ENCODE assay signal across 2 cellular contexts in the genomic region with DNA sequence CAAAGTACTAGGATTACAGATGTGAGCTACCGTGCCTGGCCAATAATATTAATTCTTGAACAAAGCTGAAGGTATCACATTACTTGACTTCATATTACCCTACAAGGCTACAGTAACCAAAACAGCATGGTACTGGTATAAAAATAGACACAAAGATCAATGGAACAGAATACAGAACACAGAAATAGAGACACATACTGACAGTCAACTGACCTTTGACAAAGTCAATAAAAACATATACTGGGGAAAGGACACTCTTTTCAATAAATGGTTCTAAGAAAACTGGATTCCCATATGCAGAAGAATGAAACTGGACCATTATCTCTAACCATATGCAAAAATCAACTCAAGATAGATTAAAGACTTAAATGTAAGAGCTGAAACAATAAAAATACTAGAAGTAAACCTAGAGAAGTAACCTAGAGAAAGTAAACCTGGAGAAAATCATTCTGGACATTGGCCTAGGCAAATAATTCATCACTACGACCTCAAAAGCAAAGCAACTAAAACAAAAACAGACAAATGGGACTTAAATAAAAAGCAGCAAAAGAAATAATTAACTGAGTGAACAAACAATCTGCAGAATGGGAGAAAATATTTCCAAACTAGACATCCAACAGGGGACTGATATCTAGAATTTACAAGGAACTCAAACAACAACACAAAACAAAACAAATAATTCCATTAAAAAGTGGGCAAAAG.
TF ChIP-seq lines count a peak whose summit lies in the region.

No MANE protein-coding gene starts in this region.

TF ChIP-seq in GM12878, 131 proteins besides CTCF, POLR2A, EP300 and RAD21 (continued from another document):
- TF ChIP-seq NR2C2 (IDR thresholded peaks at IDR 0.05; ENCODE audit: borderline replicate concordance, control insufficient read depth, insufficient read length, low read depth) = no peak
- no peak for TF ChIP-seq MEF2A (IDR thresholded peaks at IDR 0.05; ENCODE audit: insufficient read depth, low read depth, low read length)
- TF ChIP-seq BRCA1 (IDR thresholded peaks at IDR 0.05; ENCODE audit: low read depth, low read length) = no peak
- no peak for TF ChIP-seq FOXK2 (IDR thresholded peaks at IDR 0.05)
- TF ChIP-seq SIN3A (IDR thresholded peaks at IDR 0.05; ENCODE audit: low read depth, low read length) = no peak
- TF ChIP-seq, protein P1, sequence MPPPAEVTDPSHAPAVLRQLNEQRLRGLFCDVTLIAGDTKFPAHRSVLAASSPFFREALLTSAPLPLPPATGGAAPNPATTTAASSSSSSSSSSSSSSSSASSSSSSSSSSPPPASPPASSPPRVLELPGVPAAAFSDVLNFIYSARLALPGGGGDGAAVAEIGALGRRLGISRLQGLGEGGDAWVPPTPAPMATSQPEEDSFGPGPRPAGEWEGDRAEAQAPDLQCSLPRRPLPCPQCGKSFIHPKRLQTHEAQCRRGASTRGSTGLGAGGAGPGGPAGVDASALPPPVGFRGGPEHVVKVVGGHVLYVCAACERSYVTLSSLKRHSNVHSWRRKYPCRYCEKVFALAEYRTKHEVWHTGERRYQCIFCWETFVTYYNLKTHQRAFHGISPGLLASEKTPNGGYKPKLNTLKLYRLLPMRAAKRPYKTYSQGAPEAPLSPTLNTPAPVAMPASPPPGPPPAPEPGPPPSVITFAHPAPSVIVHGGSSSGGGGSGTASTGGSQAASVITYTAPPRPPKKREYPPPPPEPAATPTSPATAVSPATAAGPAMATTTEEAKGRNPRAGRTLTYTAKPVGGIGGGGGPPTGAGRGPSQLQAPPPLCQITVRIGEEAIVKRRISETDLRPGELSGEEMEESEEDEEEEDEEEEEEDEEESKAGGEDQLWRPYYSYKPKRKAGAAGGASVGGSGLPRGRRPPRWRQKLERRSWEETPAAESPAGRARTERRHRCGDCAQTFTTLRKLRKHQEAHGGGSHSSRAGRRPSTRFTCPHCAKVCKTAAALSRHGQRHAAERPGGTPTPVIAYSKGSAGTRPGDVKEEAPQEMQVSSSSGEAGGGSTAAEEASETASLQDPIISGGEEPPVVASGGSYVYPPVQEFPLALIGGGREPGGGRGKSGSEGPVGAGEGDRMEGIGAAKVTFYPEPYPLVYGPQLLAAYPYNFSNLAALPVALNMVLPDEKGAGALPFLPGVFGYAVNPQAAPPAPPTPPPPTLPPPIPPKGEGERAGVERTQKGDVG (CRISPR knock-in tag; IDR thresholded peaks at IDR 0.05) = no peak
- TF ChIP-seq ZNF384 (IDR thresholded peaks at IDR 0.05; ENCODE audit: borderline replicate concordance, low read depth, low read length) = no peak
- no peak for TF ChIP-seq MYB (IDR thresholded peaks at IDR 0.05; ENCODE audit: borderline replicate concordance, low read depth, low read length)
- TF ChIP-seq LARP7 (IDR thresholded peaks at IDR 0.05) = no peak
- no peak for TF ChIP-seq ZNF274 (IDR thresholded peaks at IDR 0.05; ENCODE audit: insufficient read depth, insufficient read length)
- no peak for TF ChIP-seq RUNX3 (IDR thresholded peaks at IDR 0.05; ENCODE audit: low read length)
- TF ChIP-seq ZZZ3 (IDR thresholded peaks at IDR 0.05; ENCODE audit: control insufficient read depth, insufficient read length, low read depth) = no peak
- TF ChIP-seq RAD51 (IDR thresholded peaks at IDR 0.05) = no peak
- no peak for TF ChIP-seq NFYA (IDR thresholded peaks at IDR 0.05; ENCODE audit: borderline replicate concordance, low read depth, low read length)
- TF ChIP-seq POLR2AphosphoS2 (IDR thresholded peaks at IDR 0.05; ENCODE audit: low read depth, low read length) = no peak

TF ChIP-seq in HepG2, 621 proteins besides CTCF, POLR2A, EP300 and RAD21 (continued from another document and continues in another):
- TF ChIP-seq, protein P2, sequence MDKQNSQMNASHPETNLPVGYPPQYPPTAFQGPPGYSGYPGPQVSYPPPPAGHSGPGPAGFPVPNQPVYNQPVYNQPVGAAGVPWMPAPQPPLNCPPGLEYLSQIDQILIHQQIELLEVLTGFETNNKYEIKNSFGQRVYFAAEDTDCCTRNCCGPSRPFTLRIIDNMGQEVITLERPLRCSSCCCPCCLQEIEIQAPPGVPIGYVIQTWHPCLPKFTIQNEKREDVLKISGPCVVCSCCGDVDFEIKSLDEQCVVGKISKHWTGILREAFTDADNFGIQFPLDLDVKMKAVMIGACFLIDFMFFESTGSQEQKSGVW (CRISPR knock-in tag; IDR thresholded peaks at IDR 0.05; ENCODE audit: borderline replicate concordance) = no peak
- TF ChIP-seq, protein P3, sequence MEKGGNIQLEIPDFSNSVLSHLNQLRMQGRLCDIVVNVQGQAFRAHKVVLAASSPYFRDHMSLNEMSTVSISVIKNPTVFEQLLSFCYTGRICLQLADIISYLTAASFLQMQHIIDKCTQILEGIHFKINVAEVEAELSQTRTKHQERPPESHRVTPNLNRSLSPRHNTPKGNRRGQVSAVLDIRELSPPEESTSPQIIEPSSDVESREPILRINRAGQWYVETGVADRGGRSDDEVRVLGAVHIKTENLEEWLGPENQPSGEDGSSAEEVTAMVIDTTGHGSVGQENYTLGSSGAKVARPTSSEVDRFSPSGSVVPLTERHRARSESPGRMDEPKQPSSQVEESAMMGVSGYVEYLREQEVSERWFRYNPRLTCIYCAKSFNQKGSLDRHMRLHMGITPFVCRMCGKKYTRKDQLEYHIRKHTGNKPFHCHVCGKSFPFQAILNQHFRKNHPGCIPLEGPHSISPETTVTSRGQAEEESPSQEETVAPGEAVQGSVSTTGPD (CRISPR knock-in tag; IDR thresholded peaks at IDR 0.05) = no peak
- TF ChIP-seq, protein P4, sequence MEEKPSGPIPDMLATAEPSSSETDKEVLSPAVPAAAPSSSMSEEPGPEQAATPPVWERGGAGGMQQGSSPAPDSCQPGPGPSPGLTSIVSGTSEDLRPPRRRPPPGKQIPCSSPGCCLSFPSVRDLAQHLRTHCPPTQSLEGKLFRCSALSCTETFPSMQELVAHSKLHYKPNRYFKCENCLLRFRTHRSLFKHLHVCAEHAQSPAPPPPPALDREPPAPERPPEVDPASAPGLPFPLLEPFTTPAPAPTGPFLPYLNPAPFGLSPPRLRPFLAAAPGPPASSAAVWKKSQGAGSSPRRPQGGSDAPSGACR (CRISPR knock-in tag; IDR thresholded peaks at IDR 0.05) = no peak
- TF ChIP-seq ZNF589 (CRISPR knock-in tag; conservative IDR thresholded peaks at IDR 0.05) = no peak
- TF ChIP-seq NFE2L1 (CRISPR knock-in tag; IDR thresholded peaks at IDR 0.05; ENCODE audit: borderline replicate concordance) = no peak
- peak; percentile 36; the same call in 1 of the 2 replicates for TF ChIP-seq BCL6 (CRISPR knock-in tag; IDR thresholded peaks at IDR 0.05)
- no peak for TF ChIP-seq ZFX (CRISPR knock-in tag; IDR thresholded peaks at IDR 0.05; ENCODE audit: low read depth)
- TF ChIP-seq RFXAP (CRISPR knock-in tag; IDR thresholded peaks at IDR 0.05; ENCODE audit: borderline replicate concordance) = no peak
- TF ChIP-seq ZNF629 (CRISPR knock-in tag; conservative IDR thresholded peaks at IDR 0.05) = no peak
- TF ChIP-seq FOSL2 (CRISPR knock-in tag; IDR thresholded peaks at IDR 0.05) = no peak
- TF ChIP-seq ZNF577 (CRISPR knock-in tag; IDR thresholded peaks at IDR 0.05; ENCODE audit: borderline replicate concordance, low read depth) = no peak
- no peak for TF ChIP-seq FOXP1 (IDR thresholded peaks at IDR 0.05)
- 0 out of 2 replicates have a peak, but pooled peaks have one; percentile 47 for TF ChIP-seq FOXP1 (CRISPR knock-in tag; IDR thresholded peaks at IDR 0.05)
- TF ChIP-seq ZNF780A (CRISPR knock-in tag; IDR thresholded peaks at IDR 0.05) = no peak
- TF ChIP-seq FOXK1 (CRISPR knock-in tag; IDR thresholded peaks at IDR 0.05; ENCODE audit: borderline replicate concordance, low read depth) = 0 out of 2 replicates have a peak, but pooled peaks have one; percentile 18
- peak; percentile 98 for TF ChIP-seq MEF2D (CRISPR knock-in tag; IDR thresholded peaks at IDR 0.05)
- TF ChIP-seq ZNF260 (CRISPR knock-in tag; IDR thresholded peaks at IDR 0.05; ENCODE audit: borderline replicate concordance, low read depth) = no peak
- TF ChIP-seq, protein P5, sequence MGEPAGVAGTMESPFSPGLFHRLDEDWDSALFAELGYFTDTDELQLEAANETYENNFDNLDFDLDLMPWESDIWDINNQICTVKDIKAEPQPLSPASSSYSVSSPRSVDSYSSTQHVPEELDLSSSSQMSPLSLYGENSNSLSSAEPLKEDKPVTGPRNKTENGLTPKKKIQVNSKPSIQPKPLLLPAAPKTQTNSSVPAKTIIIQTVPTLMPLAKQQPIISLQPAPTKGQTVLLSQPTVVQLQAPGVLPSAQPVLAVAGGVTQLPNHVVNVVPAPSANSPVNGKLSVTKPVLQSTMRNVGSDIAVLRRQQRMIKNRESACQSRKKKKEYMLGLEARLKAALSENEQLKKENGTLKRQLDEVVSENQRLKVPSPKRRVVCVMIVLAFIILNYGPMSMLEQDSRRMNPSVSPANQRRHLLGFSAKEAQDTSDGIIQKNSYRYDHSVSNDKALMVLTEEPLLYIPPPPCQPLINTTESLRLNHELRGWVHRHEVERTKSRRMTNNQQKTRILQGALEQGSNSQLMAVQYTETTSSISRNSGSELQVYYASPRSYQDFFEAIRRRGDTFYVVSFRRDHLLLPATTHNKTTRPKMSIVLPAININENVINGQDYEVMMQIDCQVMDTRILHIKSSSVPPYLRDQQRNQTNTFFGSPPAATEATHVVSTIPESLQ (CRISPR knock-in tag; conservative IDR thresholded peaks at IDR 0.05) = no peak
- TF ChIP-seq ZNF567 (CRISPR knock-in tag; IDR thresholded peaks at IDR 0.05; ENCODE audit: borderline replicate concordance) = no peak
- TF ChIP-seq ZNF605 (CRISPR knock-in tag; IDR thresholded peaks at IDR 0.05) = no peak
- TF ChIP-seq REXO4 (CRISPR knock-in tag; IDR thresholded peaks at IDR 0.05; ENCODE audit: borderline replicate concordance) = no peak
- peak; percentile 41; the same call in 1 of the 2 replicates for TF ChIP-seq RARA (CRISPR knock-in tag; IDR thresholded peaks at IDR 0.05)
- no peak for TF ChIP-seq JUN (CRISPR knock-in tag; IDR thresholded peaks at IDR 0.05)
- TF ChIP-seq, protein P6, sequence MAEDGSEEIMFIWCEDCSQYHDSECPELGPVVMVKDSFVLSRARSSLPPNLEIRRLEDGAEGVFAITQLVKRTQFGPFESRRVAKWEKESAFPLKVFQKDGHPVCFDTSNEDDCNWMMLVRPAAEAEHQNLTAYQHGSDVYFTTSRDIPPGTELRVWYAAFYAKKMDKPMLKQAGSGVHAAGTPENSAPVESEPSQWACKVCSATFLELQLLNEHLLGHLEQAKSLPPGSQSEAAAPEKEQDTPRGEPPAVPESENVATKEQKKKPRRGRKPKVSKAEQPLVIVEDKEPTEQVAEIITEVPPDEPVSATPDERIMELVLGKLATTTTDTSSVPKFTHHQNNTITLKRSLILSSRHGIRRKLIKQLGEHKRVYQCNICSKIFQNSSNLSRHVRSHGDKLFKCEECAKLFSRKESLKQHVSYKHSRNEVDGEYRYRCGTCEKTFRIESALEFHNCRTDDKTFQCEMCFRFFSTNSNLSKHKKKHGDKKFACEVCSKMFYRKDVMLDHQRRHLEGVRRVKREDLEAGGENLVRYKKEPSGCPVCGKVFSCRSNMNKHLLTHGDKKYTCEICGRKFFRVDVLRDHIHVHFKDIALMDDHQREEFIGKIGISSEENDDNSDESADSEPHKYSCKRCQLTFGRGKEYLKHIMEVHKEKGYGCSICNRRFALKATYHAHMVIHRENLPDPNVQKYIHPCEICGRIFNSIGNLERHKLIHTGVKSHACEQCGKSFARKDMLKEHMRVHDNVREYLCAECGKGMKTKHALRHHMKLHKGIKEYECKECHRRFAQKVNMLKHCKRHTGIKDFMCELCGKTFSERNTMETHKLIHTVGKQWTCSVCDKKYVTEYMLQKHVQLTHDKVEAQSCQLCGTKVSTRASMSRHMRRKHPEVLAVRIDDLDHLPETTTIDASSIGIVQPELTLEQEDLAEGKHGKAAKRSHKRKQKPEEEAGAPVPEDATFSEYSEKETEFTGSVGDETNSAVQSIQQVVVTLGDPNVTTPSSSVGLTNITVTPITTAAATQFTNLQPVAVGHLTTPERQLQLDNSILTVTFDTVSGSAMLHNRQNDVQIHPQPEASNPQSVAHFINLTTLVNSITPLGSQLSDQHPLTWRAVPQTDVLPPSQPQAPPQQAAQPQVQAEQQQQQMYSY (CRISPR knock-in tag; IDR thresholded peaks at IDR 0.05) = no peak
- no peak for TF ChIP-seq EEA1 (CRISPR knock-in tag; IDR thresholded peaks at IDR 0.05; ENCODE audit: borderline replicate concordance)
- TF ChIP-seq U2AF1 (optimal IDR thresholded peaks at IDR 0.05; ENCODE audit: low read depth, low read length) = no peak
- no peak for TF ChIP-seq NPAS2 (CRISPR knock-in tag; IDR thresholded peaks at IDR 0.05; ENCODE audit: borderline replicate concordance)
- TF ChIP-seq, protein P7, sequence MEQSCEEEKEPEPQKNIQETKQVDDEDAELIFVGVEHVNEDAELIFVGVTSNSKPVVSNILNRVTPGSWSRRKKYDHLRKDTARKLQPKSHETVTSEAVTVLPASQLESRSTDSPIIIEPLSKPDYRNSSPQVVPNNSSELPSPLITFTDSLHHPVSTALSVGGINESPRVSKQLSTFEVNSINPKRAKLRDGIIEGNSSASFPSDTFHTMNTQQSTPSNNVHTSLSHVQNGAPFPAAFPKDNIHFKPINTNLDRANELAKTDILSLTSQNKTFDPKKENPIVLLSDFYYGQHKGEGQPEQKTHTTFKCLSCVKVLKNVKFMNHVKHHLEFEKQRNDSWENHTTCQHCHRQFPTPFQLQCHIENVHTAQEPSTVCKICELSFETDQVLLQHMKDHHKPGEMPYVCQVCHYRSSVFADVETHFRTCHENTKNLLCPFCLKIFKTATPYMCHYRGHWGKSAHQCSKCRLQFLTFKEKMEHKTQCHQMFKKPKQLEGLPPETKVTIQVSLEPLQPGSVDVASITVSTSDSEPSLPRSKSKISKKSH (CRISPR knock-in tag; IDR thresholded peaks at IDR 0.05; ENCODE audit: borderline replicate concordance) = no peak
- no peak for TF ChIP-seq ZNF256 (CRISPR knock-in tag; conservative IDR thresholded peaks at IDR 0.05)
- TF ChIP-seq KAT8 (CRISPR knock-in tag; IDR thresholded peaks at IDR 0.05) = no peak
- TF ChIP-seq, protein P8, sequence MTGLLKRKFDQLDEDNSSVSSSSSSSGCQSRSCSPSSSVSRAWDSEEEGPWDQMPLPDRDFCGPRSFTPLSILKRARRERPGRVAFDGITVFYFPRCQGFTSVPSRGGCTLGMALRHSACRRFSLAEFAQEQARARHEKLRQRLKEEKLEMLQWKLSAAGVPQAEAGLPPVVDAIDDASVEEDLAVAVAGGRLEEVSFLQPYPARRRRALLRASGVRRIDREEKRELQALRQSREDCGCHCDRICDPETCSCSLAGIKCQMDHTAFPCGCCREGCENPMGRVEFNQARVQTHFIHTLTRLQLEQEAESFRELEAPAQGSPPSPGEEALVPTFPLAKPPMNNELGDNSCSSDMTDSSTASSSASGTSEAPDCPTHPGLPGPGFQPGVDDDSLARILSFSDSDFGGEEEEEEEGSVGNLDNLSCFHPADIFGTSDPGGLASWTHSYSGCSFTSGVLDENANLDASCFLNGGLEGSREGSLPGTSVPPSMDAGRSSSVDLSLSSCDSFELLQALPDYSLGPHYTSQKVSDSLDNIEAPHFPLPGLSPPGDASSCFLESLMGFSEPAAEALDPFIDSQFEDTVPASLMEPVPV (CRISPR knock-in tag; IDR thresholded peaks at IDR 0.05) = no peak
- TF ChIP-seq ISL2 (CRISPR knock-in tag; IDR thresholded peaks at IDR 0.05) = no peak
- TF ChIP-seq SETDB1 (CRISPR knock-in tag; IDR thresholded peaks at IDR 0.05; ENCODE audit: borderline replicate concordance) = no peak
- TF ChIP-seq, protein P9, sequence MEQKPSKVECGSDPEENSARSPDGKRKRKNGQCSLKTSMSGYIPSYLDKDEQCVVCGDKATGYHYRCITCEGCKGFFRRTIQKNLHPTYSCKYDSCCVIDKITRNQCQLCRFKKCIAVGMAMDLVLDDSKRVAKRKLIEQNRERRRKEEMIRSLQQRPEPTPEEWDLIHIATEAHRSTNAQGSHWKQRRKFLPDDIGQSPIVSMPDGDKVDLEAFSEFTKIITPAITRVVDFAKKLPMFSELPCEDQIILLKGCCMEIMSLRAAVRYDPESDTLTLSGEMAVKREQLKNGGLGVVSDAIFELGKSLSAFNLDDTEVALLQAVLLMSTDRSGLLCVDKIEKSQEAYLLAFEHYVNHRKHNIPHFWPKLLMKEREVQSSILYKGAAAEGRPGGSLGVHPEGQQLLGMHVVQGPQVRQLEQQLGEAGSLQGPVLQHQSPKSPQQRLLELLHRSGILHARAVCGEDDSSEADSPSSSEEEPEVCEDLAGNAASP (CRISPR knock-in tag; IDR thresholded peaks at IDR 0.05; ENCODE audit: borderline replicate concordance) = no peak
